Comparison of ENCODE assay signal across 8 cellular contexts in the genomic region with DNA sequence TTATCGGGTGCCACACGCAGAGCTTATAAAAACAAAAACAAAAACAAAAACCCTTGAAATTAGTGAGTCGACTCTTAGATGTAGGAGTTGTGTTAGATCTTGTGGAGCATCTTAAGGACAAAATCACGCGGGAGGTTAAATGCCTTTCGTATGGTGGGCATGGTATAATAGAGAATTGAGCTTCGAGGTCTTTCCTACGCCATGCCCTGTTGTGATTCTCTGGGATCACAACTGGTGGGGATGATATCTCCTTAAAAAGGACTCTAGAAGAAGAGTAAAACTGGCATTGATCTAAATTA. TPM values are rescaled to one million over a fixed set of nuclear protein-coding genes. Genes with fewer than 3 reads are reported as not detected.
DNase-seq lines count a peak whose midpoint lies in the region; ATAC-seq and TF ChIP-seq lines count a peak whose summit lies in the region.

No MANE protein-coding gene starts in this region.

- TF ChIP-seq CTCF in right atrium auricular region (IDR thresholded peaks at IDR 0.05): no peak

- H3K4me3 ChIP-seq in right atrium auricular region: peak overlapping the region; percentile 93 to 94
- peak overlapping the region; percentile 74 for H3K4me3 ChIP-seq in mononuclear cell (ENCODE audit: low read length)
- no peak overlapping the region for H3K4me3 ChIP-seq in aorta (ENCODE audit: low read length in 2 of 2)

- no peak for ATAC-seq in aorta (ENCODE audit: low FRiP score)

- H3K27ac ChIP-seq in right atrium auricular region (peak overlapping the region; percentile 100), caudate nucleus (ENCODE audit: low read depth, low read length) (peak overlapping the region; percentile 93), aorta (ENCODE audit: low read depth in 1 of 2, low read length in 2 of 2) (peak overlapping the region; percentile 79 to 83)

- no peaks in the 10 kb centered on the region for H3K27me3 ChIP-seq in right atrium auricular region
- H3K27me3 ChIP-seq in mononuclear cell (ENCODE audit: insufficient read depth, low read length): no peaks in the 10 kb centered on the region
- H3K27me3 ChIP-seq in aorta (ENCODE audit: control insufficient read depth in 1 of 2, insufficient read depth in 2 of 2, low read length in 1 of 2): no peaks in the 10 kb centered on the region

- DNase-seq in right atrium auricular region (ENCODE audit: low spot score) (no peak), cardiac septum (ENCODE audit: low spot score) (no peak), caudate nucleus (lab: John Stamatoyannopoulos, UW) (no peak), aorta (no peak), T1000 (lab: John Stamatoyannopoulos, UW) (no peak), cortex of kidney (lab: John Stamatoyannopoulos, UW) (no peak), islet precursor cell (no peak)

- H3K36me3 ChIP-seq in right atrium auricular region (no peaks in the 10 kb centered on the region), aorta (ENCODE audit: control insufficient read depth in 1 of 2, insufficient read depth in 2 of 2, low read length in 1 of 2) (no peaks in the 10 kb centered on the region)

- WGBS in aorta, 2 donors: 29 to 38% methylated on average over 8 of the region's 8 CpGs

- intact Hi-C loops in cardiac septum (cut with DNase I): loop anchor here (10.0 kb wide), 1 partner anchor 272 kb away; no protein-coding TSS in a partner anchor
- intact Hi-C loops in aorta (cut with DNase I): loop anchor here (5.0 to 10.0 kb wide), 6 partner anchors 55 to 285 kb away; no protein-coding TSS in a partner anchor

- H3K4me1 ChIP-seq in right atrium auricular region (peaks cover 0 to 28% of the 10 kb centered on the region in 2 donors), mononuclear cell (ENCODE audit: insufficient read depth, low read length) (peaks cover 32% of the 10 kb centered on the region), aorta (ENCODE audit: control insufficient read depth in 1 of 2, insufficient read depth in 2 of 2, low read length in 2 of 2) (no peaks in the 10 kb centered on the region)

- H3K9me3 ChIP-seq in right atrium auricular region: no peaks in the 10 kb centered on the region
- H3K9me3 ChIP-seq in mononuclear cell (ENCODE audit: low read depth, low read length): no peaks in the 10 kb centered on the region
- H3K9me3 ChIP-seq in aorta (ENCODE audit: control insufficient read depth, low read length): no peaks in the 10 kb centered on the region

RNA-seq across cellular contexts. Expression of a gene that starts 0.8 kb away (rescaled TPM):
- 10 to 100 TPM; 28.8 to 29.1 TPM for total RNA-seq in right atrium auricular region
- total RNA-seq in cardiac septum: 30.5 TPM
- total RNA-seq in mononuclear cell: 91.1 TPM
- 100 to 1,000 TPM; 107 to 207 TPM for total RNA-seq in aorta
- polyA plus RNA-seq in aorta: 10 to 100 TPM; 36.6 to 48.3 TPM

Comparison
In these comparisons a context has a peak if more than half of its experiments do, and no peak if none do; other contexts are left out.
1. H3K4me3 ChIP-seq: peak in right atrium auricular region (2 of 2) and mononuclear cell (single experiment); none in aorta (0 of 2).
2. Peak in every context shown above with its lines, with median percentiles within 50 percentile points of each other: H3K27ac ChIP-seq.